ENCODE assay signal across 20 cellular contexts in genomic region chr17:21731076-21731475, GRCh38. TPM values are rescaled to one million over a fixed set of nuclear protein-coding genes. Genes with fewer than 3 reads are reported as not detected.
"Had no signal": no experiment of that assay in that cellular context is flagged by ENCODE, and none has a peak within 500 bp of the region (broad histone marks: within the 10 kb centered on the region; RNA-seq: fewer than 3 reads in every experiment).

No MANE protein-coding gene starts in this region.

RNA-seq across cellular contexts. Expression of gene KCNJ18, which starts 38.8 kb away (rescaled TPM):
- total RNA-seq: activated CD4-positive, alpha-beta memory T cell treated with anti-CD3 and anti-CD28 coated beads, Interleukin-2, amount 10 ng/mL, durations not matched to agents 7 days and 5 days; activated CD4-positive, alpha-beta T cell treated with anti-CD3 and anti-CD28 coated beads for 36 hours; activated CD4-positive, alpha-beta T cell treated with anti-CD3 and anti-CD28 coated beads, Interleukin-2, amount 10 ng/mL, durations not matched to agents 7 days and 5 days; activated CD8-positive, alpha-beta T cell treated with anti-CD3 and anti-CD28 coated beads, Interleukin-2, amount 10 ng/mL, durations not matched to agents 7 days and 5 days; activated naive CD4-positive, alpha-beta T cell treated with anti-CD3 and anti-CD28 coated beads for 36 hours; activated naive CD4-positive, alpha-beta T cell treated with anti-CD3 and anti-CD28 coated beads, Interleukin-2, amount 50 U/mL, for 72 hours; activated T-cell treated with anti-CD3 and anti-CD28 coated beads, Interleukin-2, amount 50 U/mL, for 4 hours; activated T-cell treated with anti-CD3 and anti-CD28 coated beads, Interleukin-2, amount 50 U/mL, for 72 hours; activated T-helper 1 cell treated with anti-CD3 and anti-CD28 coated beads, Interleukin-12 subunit alpha, Interleukin-12 subunit beta, Interleukin-2, Interleukin-4 antibody, amounts not matched to agents 30 ng/mL and 10 ng/mL and 1 ng/mL, durations not matched to agents 14 hours and 24 hours and 36 hours; activated T-helper 17 cell treated with anti-CD3 and anti-CD28 coated beads, Interleukin-2, amount 50 U/mL, for 72 hours; adrenal gland; aorta; astrocyte; body of pancreas; breast epithelium; T-cell; T-helper 1 cell treated with Interleukin-12 subunit alpha and Interleukin-12 subunit beta and Interleukin-4 antibody, amounts not matched to agents 30 ng/mL and 1 ng/mL, for 36 hours; T-helper 17 cell; T-helper 2 cell treated with Interferon-gamma antibody and Interleukin-4, amounts not matched to agents 100 ng/mL and 5 ng/mL, for 36 hours; WTC11 had no signal
